Comparison of ENCODE assay signal across 8 cellular contexts in the genomic region with DNA sequence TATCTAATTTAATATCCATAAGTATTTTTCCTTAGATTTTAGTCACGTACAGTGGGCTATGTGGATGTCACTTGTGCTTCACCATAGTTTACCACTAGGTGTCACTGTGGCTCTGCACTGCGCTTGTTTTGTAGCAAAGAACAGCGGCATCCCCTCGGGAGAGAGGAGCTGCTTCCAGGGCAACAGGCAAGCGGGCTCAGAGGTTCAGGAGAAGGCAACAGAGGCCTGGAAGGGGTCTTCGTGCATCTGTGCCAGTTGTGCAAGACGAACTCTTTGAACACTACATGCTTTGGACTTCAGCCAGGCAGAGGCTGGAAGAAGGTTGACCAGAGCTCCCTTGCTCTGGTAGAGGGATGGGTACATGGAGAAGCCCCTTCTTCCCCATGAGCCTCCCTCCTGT. TPM values are rescaled to one million over a fixed set of nuclear protein-coding genes. Genes with fewer than 3 reads are reported as not detected.
DNase-seq lines count a peak whose midpoint lies in the region; ATAC-seq and TF ChIP-seq lines count a peak whose summit lies in the region.

No MANE protein-coding gene starts in this region.

- intact Hi-C loops in activated CD4-positive, alpha-beta T cell treated with anti-CD3 and anti-CD28 coated beads, Interleukin-2, amount 10 ng/mL, durations not matched to agents 24 days and 14 days (cut with micrococcal nuclease), result loop anchor here (1.0 to 5.0 kb wide), 3 partner anchors 54 to 272 kb away; no protein-coding TSS in a partner anchor

- H3K36me3 ChIP-seq in lung (ENCODE audit: control insufficient read depth in 2 of 2, insufficient read depth in 2 of 2, low read length in 2 of 2), result peaks cover 0 to 6% of the 10 kb centered on the region in 2 donors

- no peak overlapping the region for H3K27ac Mint-ChIP-seq in activated CD4-positive, alpha-beta T cell treated with anti-CD3 and anti-CD28 coated beads, Interleukin-2, amount 10 ng/mL, durations not matched to agents 24 days and 14 days

- H3K27me3 ChIP-seq in lung (ENCODE audit: control insufficient read depth, insufficient read depth), result no peaks in the 10 kb centered on the region

- no peaks in the 10 kb centered on the region for H3K9me3 ChIP-seq in lung (ENCODE audit: control insufficient read depth in 2 of 2, insufficient read depth in 1 of 2, low read length in 1 of 2)

- peaks cover 2% of the 10 kb centered on the region for H3K27me3 Mint-ChIP-seq in activated CD4-positive, alpha-beta T cell treated with anti-CD3 and anti-CD28 coated beads, Interleukin-2, amount 10 ng/mL, durations not matched to agents 24 days and 14 days

- no peaks in the 10 kb centered on the region for H3K9me3 Mint-ChIP-seq in activated CD4-positive, alpha-beta T cell treated with anti-CD3 and anti-CD28 coated beads, Interleukin-2, amount 10 ng/mL, durations not matched to agents 24 days and 14 days

- H3K4me1 Mint-ChIP-seq in activated CD4-positive, alpha-beta T cell treated with anti-CD3 and anti-CD28 coated beads, Interleukin-2, amount 10 ng/mL, durations not matched to agents 24 days and 14 days, result peaks cover 40% of the 10 kb centered on the region

- 1% methylated on average over 7 of the region's 7 CpGs for WGBS in lung, 2 donors

- no peak overlapping the region for H3K27ac ChIP-seq in lung (ENCODE audit: low read depth in 1 of 2, low read length in 1 of 2)

- DNase-seq in DMS79 (lab: John Stamatoyannopoulos, UW), result peak; percentile 25
- DNase-seq in NCI-H526 treated with DMSO at 0.1 percent for 48 hours (lab: John Stamatoyannopoulos, UW), result peak; percentile 59
- DNase-seq in activated CD4-positive, alpha-beta T cell treated with anti-CD3 and anti-CD28 coated beads, Interleukin-2, amount 10 ng/mL, durations not matched to agents 24 days and 14 days, result peak; percentile 93
- peak; percentile 87 for DNase-seq in dedifferentiated amniotic fluid mesenchymal stem cell (ENCODE audit: extremely low spot score)
- peak; percentile 74 for DNase-seq in lung (ENCODE audit: low spot score)
- DNase-seq in stimulated activated CD8-positive, alpha-beta memory T cell treated with anti-CD3 and anti-CD28 coated beads, Interleukin-12 subunit alpha, Interleukin-12 subunit beta, amount 100 ng/mL, for 1 hour (ENCODE audit: low read depth), result peak; percentile 61
- no peak for DNase-seq in OCI-M2 (lab: John Stamatoyannopoulos, UW; ENCODE audit: unreplicated experiment)

- H3K36me3 Mint-ChIP-seq in activated CD4-positive, alpha-beta T cell treated with anti-CD3 and anti-CD28 coated beads, Interleukin-2, amount 10 ng/mL, durations not matched to agents 24 days and 14 days (ENCODE audit: low read depth), result no peaks in the 10 kb centered on the region

- H3K4me3 ChIP-seq in lung, result no peak overlapping the region

- no peak overlapping the region for H3K4me3 Mint-ChIP-seq in activated CD4-positive, alpha-beta T cell treated with anti-CD3 and anti-CD28 coated beads, Interleukin-2, amount 10 ng/mL, durations not matched to agents 24 days and 14 days

- ATAC-seq in HG03175 (IDR thresholded peaks at IDR 0.05; ENCODE audit: unreplicated experiment) (peak; percentile 50), lung (ENCODE audit: insufficient read depth, low FRiP score) (peak; percentile 73)

- H3K4me1 ChIP-seq in lung (ENCODE audit: control insufficient read depth in 2 of 2, insufficient read depth in 2 of 2, low read length in 2 of 2), result peaks cover 0 to 5% of the 10 kb centered on the region in 2 donors

- TF ChIP-seq CTCF in lung (IDR thresholded peaks at IDR 0.05; ENCODE audit: control extremely low read depth, extremely low read depth), result peak; percentile 92

RNA-seq across cellular contexts. Expression of a gene that starts 20.6 kb away (rescaled TPM):
- 1.7 and 2.0 TPM in 2 replicates for total RNA-seq in activated CD4-positive, alpha-beta T cell treated with anti-CD3 and anti-CD28 coated beads, Interleukin-2, amount 10 ng/mL, durations not matched to agents 24 days and 14 days
- total RNA-seq in lung, result 10 to 100 TPM; 42.4 to 97.9 TPM
- 10 to 100 TPM; 41.2 to 49.2 TPM for polyA plus RNA-seq in lung

RNA-seq across cellular contexts. Expression of a gene that starts 51.4 kb away (rescaled TPM):
- 0.26 TPM in 1 of 2 replicates, not detected in the other for total RNA-seq in activated CD4-positive, alpha-beta T cell treated with anti-CD3 and anti-CD28 coated beads, Interleukin-2, amount 10 ng/mL, durations not matched to agents 24 days and 14 days
- total RNA-seq in lung, result 10 to 100 TPM; 48.5 to 87.3 TPM
- polyA plus RNA-seq in lung, result 10 to 100 TPM in 1 of 2 donors, 1 to 10 TPM in 1; 5.5 to 22.1 TPM

Comparison
In these comparisons a context has a peak if more than half of its experiments do, and no peak if none do; other contexts are left out.
1. RNA of a gene that starts 20.6 kb away (total RNA-seq): 42.4 to 97.9 TPM in lung; 1.7 to 2.0 TPM in activated CD4-positive, alpha-beta T cell treated with anti-CD3 and anti-CD28 coated beads, Interleukin-2, amount 10 ng/mL, durations not matched to agents 24 days and 14 days; every median in the first group is over 10 times any median in the second.
2. RNA of a gene that starts 51.4 kb away (total RNA-seq): 48.5 to 87.3 TPM in lung; 0.26 TPM in activated CD4-positive, alpha-beta T cell treated with anti-CD3 and anti-CD28 coated beads, Interleukin-2, amount 10 ng/mL, durations not matched to agents 24 days and 14 days; every median in the first group is over 10 times any median in the second.